Comparison of ENCODE assay signal across 17 cellular contexts in genomic region chr6:62344850-62345249, GRCh38. TPM values are rescaled to one million over a fixed set of nuclear protein-coding genes. Genes with fewer than 3 reads are reported as not detected.
DNase-seq lines count a peak whose midpoint lies in the region; ATAC-seq and TF ChIP-seq lines count a peak whose summit lies in the region.
"Had no signal": no experiment of that assay in that cellular context is flagged by ENCODE, and none has a peak within 500 bp of the region (broad histone marks: within the 10 kb centered on the region; RNA-seq: fewer than 3 reads in every experiment).

No MANE protein-coding gene starts in this region.

- no peak overlapping the region for H2AFZ ChIP-seq in MM.1S (ENCODE audit: low read length)

- H3F3A ChIP-seq in MM.1S (ENCODE audit: insufficient read depth, low read length) = no peaks in the 10 kb centered on the region

- no peaks in the 10 kb centered on the region for H3K79me2 ChIP-seq in MM.1S (ENCODE audit: low read length)

- H4K20me1 ChIP-seq in MM.1S (ENCODE audit: insufficient read depth, low read length) = no peaks in the 10 kb centered on the region
- H4K20me1 ChIP-seq: BLaER1 treated with 17β-estradiol and CSF1 and Interleukin-3, amounts not matched to agents 10 nM and 100 nM had no signal

- H3K9me3 ChIP-seq in MM.1S (replicated peaks; ENCODE audit: insufficient read depth, low read length) = no peaks in the 10 kb centered on the region
- H3K9me3 ChIP-seq in gastroesophageal sphincter = no peaks in the 10 kb centered on the region
- no peaks in the 10 kb centered on the region for H3K9me3 ChIP-seq in lower lobe of right lung
- H3K9me3 ChIP-seq in esophagus muscularis mucosa = no peaks in the 10 kb centered on the region
- H3K9me3 ChIP-seq: BLaER1 treated with 17β-estradiol and CSF1 and Interleukin-3, amounts not matched to agents 10 nM and 100 nM; Caco-2 had no signal

- H3K4me1 ChIP-seq in MM.1S (ENCODE audit: low read length) (0 out of 2 replicates have a peak, but pooled peaks cover 8% of the 10 kb centered on the region), gastroesophageal sphincter (no peaks in the 10 kb centered on the region), lower lobe of right lung (no peaks in the 10 kb centered on the region), esophagus muscularis mucosa (no peaks in the 10 kb centered on the region)
- H3K4me1 ChIP-seq: BLaER1 treated with 17β-estradiol and CSF1 and Interleukin-3, amounts not matched to agents 10 nM and 100 nM; Caco-2 had no signal

- H3K27me3 ChIP-seq in MM.1S (replicated peaks; ENCODE audit: insufficient read depth, low read length) (no peaks in the 10 kb centered on the region), gastroesophageal sphincter (no peaks in the 10 kb centered on the region), lower lobe of right lung (ENCODE audit: low read depth) (no peaks in the 10 kb centered on the region), esophagus muscularis mucosa (no peaks in the 10 kb centered on the region)
- H3K27me3 ChIP-seq: BLaER1 treated with 17β-estradiol and CSF1 and Interleukin-3, amounts not matched to agents 10 nM and 100 nM had no signal

- TF ChIP-seq CTCF in MM.1S (IDR thresholded peaks at IDR 0.05; ENCODE audit: low read length) (no peak), gastroesophageal sphincter (IDR thresholded peaks at IDR 0.05) (no peak), lower lobe of right lung (IDR thresholded peaks at IDR 0.05) (no peak), esophagus muscularis mucosa (IDR thresholded peaks at IDR 0.05) (no peak)

- ATAC-seq in gastroesophageal sphincter = peak; percentile 22
- no peak for ATAC-seq in stimulated activated naive B cell treated with anti-CD40 and anti-IgM and Interleukin-4, amounts not matched to agents 10 μg/mL and 1 μg/mL and 100 μg/mL, for 72 hours (replicated peaks)
- no peak for ATAC-seq in HG03565 (IDR thresholded peaks at IDR 0.05; ENCODE audit: unreplicated experiment)
- no peak for ATAC-seq in lower lobe of right lung
- ATAC-seq: CD8-positive, alpha-beta T cell had no signal

- H3K4me3 ChIP-seq in MM.1S (ENCODE audit: low read length) (no peak overlapping the region), gastroesophageal sphincter (no peak overlapping the region), lower lobe of right lung (no peak overlapping the region), esophagus muscularis mucosa (no peak overlapping the region)
- H3K4me3 ChIP-seq: BLaER1 treated with 17β-estradiol and CSF1 and Interleukin-3, amounts not matched to agents 10 nM and 100 nM had no signal

- no peak for DNase-seq in MM.1S
- DNase-seq in stimulated activated naive B cell treated with anti-CD40 and anti-IgM and Interleukin-4, amounts not matched to agents 10 μg/mL and 1 μg/mL and 100 μg/mL, for 72 hours = no peak
- DNase-seq in lower lobe of right lung = no peak
- DNase-seq in esophagus muscularis mucosa (ENCODE audit: extremely low spot score) = no peak
- DNase-seq: 8988T; ACHN; Caco-2; Calu3; CD4-positive, alpha-beta T cell; CD8-positive, alpha-beta T cell; DMS79 treated with DMSO at 0.1 percent for 48 hours; GF-D8 had no signal

- H3K36me3 ChIP-seq in MM.1S (replicated peaks; ENCODE audit: insufficient read depth, low read length) (no peaks in the 10 kb centered on the region), gastroesophageal sphincter (no peaks in the 10 kb centered on the region), lower lobe of right lung (no peaks in the 10 kb centered on the region), esophagus muscularis mucosa (no peaks in the 10 kb centered on the region)
- H3K36me3 ChIP-seq: BLaER1 treated with 17β-estradiol and CSF1 and Interleukin-3, amounts not matched to agents 10 nM and 100 nM had no signal

- H3K27ac ChIP-seq in MM.1S (ENCODE audit: low read length) (no peak overlapping the region), gastroesophageal sphincter (no peak overlapping the region), lower lobe of right lung (no peak overlapping the region), esophagus muscularis mucosa (replicated peaks in 1 of 4) (no peak overlapping the region)
- H3K27ac ChIP-seq: BLaER1 treated with 17β-estradiol and CSF1 and Interleukin-3, amounts not matched to agents 10 nM and 100 nM; C4-2B had no signal

- no peaks in the 10 kb centered on the region for H3K36me3 Mint-ChIP-seq in stimulated activated naive B cell treated with anti-CD40 and anti-IgM and Interleukin-4, amounts not matched to agents 10 μg/mL and 1 μg/mL and 100 μg/mL, for 72 hours
- H3K36me3 Mint-ChIP-seq: CD8-positive, alpha-beta T cell had no signal

- TF ChIP-seq EP300 in gastroesophageal sphincter (IDR thresholded peaks at IDR 0.05) (no peak), esophagus muscularis mucosa (IDR thresholded peaks at IDR 0.05) (no peak)

- no peaks in the 10 kb centered on the region for H3K9me3 Mint-ChIP-seq in stimulated activated naive B cell treated with anti-CD40 and anti-IgM and Interleukin-4, amounts not matched to agents 10 μg/mL and 1 μg/mL and 100 μg/mL, for 72 hours

- peaks cover 15 to 38% of the 10 kb centered on the region in 2 donors for H3K4me1 Mint-ChIP-seq in stimulated activated naive B cell treated with anti-CD40 and anti-IgM and Interleukin-4, amounts not matched to agents 10 μg/mL and 1 μg/mL and 100 μg/mL, for 72 hours

- H3K4me2 ChIP-seq in MM.1S (ENCODE audit: low read depth, low read length) = peak overlapping the region; percentile 10; the same call in 1 of the 2 replicates
- H3K4me2 ChIP-seq: BLaER1 treated with 17β-estradiol and CSF1 and Interleukin-3, amounts not matched to agents 10 nM and 100 nM had no signal

- no peak for TF ChIP-seq POLR2A in gastroesophageal sphincter (IDR thresholded peaks at IDR 0.05)
- TF ChIP-seq POLR2A in esophagus muscularis mucosa (IDR thresholded peaks at IDR 0.05; ENCODE audit: low read depth) = no peak

- 60% methylated on average over 1 of the region's 3 CpGs; no CpG with 5 or more reads in 1 of the 2 donors for WGBS in gastroesophageal sphincter (ENCODE audit: low coverage in 1 of 2), 2 donors
- WGBS in esophagus muscularis mucosa = 77% methylated on average over 2 of the region's 3 CpGs

- intact Hi-C loops in lower lobe of right lung (cut with DNase I) (no loop called here), esophagus muscularis mucosa (cut with DNase I) (no loop called here)

- H3K4me3 Mint-ChIP-seq in stimulated activated naive B cell treated with anti-CD40 and anti-IgM and Interleukin-4, amounts not matched to agents 10 μg/mL and 1 μg/mL and 100 μg/mL, for 72 hours = no peak overlapping the region
- H3K4me3 Mint-ChIP-seq: CD4-positive, alpha-beta T cell; CD8-positive, alpha-beta T cell had no signal

- peak overlapping the region; percentile 2 for H3K27ac Mint-ChIP-seq in stimulated activated naive B cell treated with anti-CD40 and anti-IgM and Interleukin-4, amounts not matched to agents 10 μg/mL and 1 μg/mL and 100 μg/mL, for 72 hours
- H3K27ac Mint-ChIP-seq: CD4-positive, alpha-beta T cell; CD8-positive, alpha-beta T cell had no signal

- H3K27me3 Mint-ChIP-seq in stimulated activated naive B cell treated with anti-CD40 and anti-IgM and Interleukin-4, amounts not matched to agents 10 μg/mL and 1 μg/mL and 100 μg/mL, for 72 hours = no peaks in the 10 kb centered on the region
- H3K27me3 Mint-ChIP-seq: CD4-positive, alpha-beta T cell had no signal

- no peaks in the 10 kb centered on the region for H3K9me2 ChIP-seq in MM.1S (replicated peaks; ENCODE audit: insufficient read depth, low read length)

- H3K9ac ChIP-seq in MM.1S (ENCODE audit: low read length) = no peak overlapping the region
- H3K9ac ChIP-seq: BLaER1 treated with 17β-estradiol and CSF1 and Interleukin-3, amounts not matched to agents 10 nM and 100 nM had no signal

RNA-seq across cellular contexts. Expression of gene KHDRBS2, which starts 58.8 kb away (rescaled TPM):
- total RNA-seq in gastroesophageal sphincter (under 1 TPM in 2 of 4 donors, not detected in 2; 0.62 to 0.81 TPM), lower lobe of right lung (10.9 TPM), esophagus muscularis mucosa (1 to 10 TPM in 1 of 4 donors, under 1 TPM in 2, not detected in 1; 0.17 to 1.7 (median 0.32) TPM)
- total RNA-seq: A673; Caco-2; Calu3; CD4-positive, alpha-beta T cell; CD8-positive, alpha-beta T cell had no signal
